In the genomic region with DNA sequence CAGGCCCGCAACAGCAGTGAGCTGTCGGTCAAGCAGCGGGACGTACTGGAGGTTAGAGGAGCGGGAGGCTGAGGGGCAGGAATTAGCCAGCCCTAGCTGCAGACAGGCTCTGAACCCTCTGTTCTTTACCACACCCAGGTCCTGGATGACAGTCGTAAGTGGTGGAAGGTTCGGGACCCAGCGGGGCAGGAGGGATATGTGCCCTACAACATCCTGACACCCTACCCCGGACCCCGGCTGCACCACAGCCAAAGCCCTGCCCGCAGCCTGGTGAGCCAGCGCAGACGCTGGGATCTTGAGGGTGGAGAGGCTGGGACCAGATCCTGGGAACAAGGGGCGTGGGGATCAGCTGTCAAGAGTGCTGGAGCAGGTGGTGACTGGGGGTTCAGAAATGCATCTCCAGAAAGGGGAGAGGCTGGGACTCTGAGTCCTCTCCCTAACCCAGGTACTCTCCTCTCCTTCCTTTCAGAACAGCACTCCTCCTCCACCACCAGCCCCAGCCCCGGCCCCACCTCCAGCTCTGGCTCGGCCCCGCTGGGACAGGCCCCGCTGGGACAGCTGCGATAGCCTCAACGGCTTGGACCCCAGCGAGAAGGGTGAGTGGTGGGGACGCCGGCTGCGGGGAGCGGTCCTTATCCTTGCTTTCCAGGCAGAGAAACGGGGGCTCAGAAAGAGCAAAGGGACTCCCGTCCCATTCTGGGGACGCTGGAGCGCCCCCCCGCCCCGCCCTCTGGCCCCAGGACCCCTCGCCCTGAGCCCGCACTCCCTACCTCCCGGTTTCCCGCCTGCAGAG, we compare ENCODE assay signal across 10 cellular contexts. TPM values are rescaled to one million over a fixed set of nuclear protein-coding genes. Genes with fewer than 3 reads are reported as not detected.
DNase-seq lines count a peak whose midpoint lies in the region; ATAC-seq and TF ChIP-seq lines count a peak whose summit lies in the region.
"Had no signal": no experiment of that assay in that cellular context is flagged by ENCODE, and none has a peak within 500 bp of the region (broad histone marks: within the 10 kb centered on the region; RNA-seq: fewer than 3 reads in every experiment).

No MANE protein-coding gene starts in this region.

- no peak for ATAC-seq in GM18870 (IDR thresholded peaks at IDR 0.05; ENCODE audit: unreplicated experiment)

- no peak overlapping the region for H3K4me3 Mint-ChIP-seq in activated CD4-positive, alpha-beta memory T cell treated with anti-CD3 and anti-CD28 coated beads for 36 hours

- POLR2A ChIA-PET in activated CD4-positive, alpha-beta memory T cell treated with anti-CD3 and anti-CD28 coated beads for 36 hours (lab: Charles Lee): no interaction called here

- H3K9me3 Mint-ChIP-seq in activated CD4-positive, alpha-beta memory T cell treated with anti-CD3 and anti-CD28 coated beads for 36 hours: no peaks in the 10 kb centered on the region

- 27 to 31% methylated on average over 30 to 31 of the region's 35 CpGs for WGBS in GM23248 (ENCODE audit: low coverage in 1 of 2, low lambda C conversion rate in 2 of 2, missing lambda C conversion rate in 2 of 2), 2 experiments

- H3K27ac Mint-ChIP-seq in activated CD4-positive, alpha-beta memory T cell treated with anti-CD3 and anti-CD28 coated beads for 36 hours: no peak overlapping the region

- peaks cover 7% of the 10 kb centered on the region for H3K36me3 Mint-ChIP-seq in activated CD4-positive, alpha-beta memory T cell treated with anti-CD3 and anti-CD28 coated beads for 36 hours

- 0 out of 2 replicates have a peak overlapping the region, but pooled peaks have one; percentile 46 for H2AFZ ChIP-seq in GM23248

- H3K9me3 ChIP-seq in GM23248 (ENCODE audit: low read depth) (no peaks in the 10 kb centered on the region), ascending aorta (no peaks in the 10 kb centered on the region), iPS-18c (ENCODE audit: control insufficient read depth, insufficient read depth, low read length) (peaks cover 2% of the 10 kb centered on the region)

- TF ChIP-seq CTCF in ascending aorta (IDR thresholded peaks at IDR 0.05): no peak

- no peak overlapping the region; the same call in 1 of the 2 replicates for H3K9ac ChIP-seq in GM23248

- no peaks in the 10 kb centered on the region for H3K9me2 ChIP-seq in GM23248 (ENCODE audit: insufficient read depth)

- peak overlapping the region; percentile 89 for H3K4me2 ChIP-seq in GM23248 (ENCODE audit: unreplicated experiment)

- CTCF ChIA-PET in activated CD4-positive, alpha-beta memory T cell treated with anti-CD3 and anti-CD28 coated beads for 36 hours (lab: Charles Lee): interaction anchor here (2.7 kb wide), 1 partner anchor 20 kb away, joined by 8 read pairs; no protein-coding TSS in a partner anchor

- peaks cover 5% of the 10 kb centered on the region; the same call in 1 of the 2 replicates for H3K36me3 ChIP-seq in GM23248 (ENCODE audit: low read depth)
- H3K36me3 ChIP-seq in ascending aorta: peaks cover 6 to 8% of the 10 kb centered on the region in 2 donors

- no peaks in the 10 kb centered on the region for H3K79me2 ChIP-seq in GM23248 (ENCODE audit: insufficient read depth)

- H3K4me3 ChIP-seq in GM23248 (peak overlapping the region; percentile 72), ascending aorta (peak overlapping the region; percentile 56 to 62), iPS-18c (ENCODE audit: insufficient read depth, low read depth, low read length) (peak overlapping the region; percentile 64), skeletal muscle cell (ENCODE audit: low read depth, low read length) (peak overlapping the region; percentile 58)
- H3K4me3 ChIP-seq: lung had no signal

- no peak overlapping the region for H3K27ac ChIP-seq in GM23248
- no peak overlapping the region for H3K27ac ChIP-seq in ascending aorta

- H3K4me1 ChIP-seq in GM23248 (ENCODE audit: insufficient read depth): peaks cover 6% of the 10 kb centered on the region; the same call in 1 of the 2 replicates
- peaks cover 4 to 28% of the 10 kb centered on the region in 2 donors for H3K4me1 ChIP-seq in ascending aorta

- peak; percentile 10 for DNase-seq in GM23248
- no peak for DNase-seq in ascending aorta (ENCODE audit: low spot score in 2 of 2)
- no peak for DNase-seq in skeletal muscle cell (ENCODE audit: low read depth)
- no peak for DNase-seq in stimulated activated CD8-positive, alpha-beta memory T cell treated with anti-CD3 and anti-CD28 coated beads, Interleukin-4, amount 100 ng/mL, for 48 hours
- no peak for DNase-seq in activated CD4-positive, alpha-beta memory T cell treated with anti-CD3 and anti-CD28 coated beads for 36 hours
- DNase-seq in SHP77 (lab: John Stamatoyannopoulos, UW): no peak

- no peaks in the 10 kb centered on the region for H4K20me1 ChIP-seq in GM23248 (ENCODE audit: insufficient read depth)

- H3K27me3 Mint-ChIP-seq in activated CD4-positive, alpha-beta memory T cell treated with anti-CD3 and anti-CD28 coated beads for 36 hours: peaks cover 51% of the 10 kb centered on the region

- H3K4me1 Mint-ChIP-seq in activated CD4-positive, alpha-beta memory T cell treated with anti-CD3 and anti-CD28 coated beads for 36 hours (ENCODE audit: low read depth): peaks cover 30% of the 10 kb centered on the region

- intact Hi-C loops in ascending aorta (cut with DNase I): no loop called here
- intact Hi-C loops in activated CD4-positive, alpha-beta memory T cell treated with anti-CD3 and anti-CD28 coated beads for 36 hours (cut with micrococcal nuclease): no loop called here

- in situ Hi-C loops in GM23248 (cut with MboI): no loop called here

- H3F3A ChIP-seq in GM23248 (ENCODE audit: insufficient read depth): 0 out of 2 replicates have a peak, but pooled peaks cover 7% of the 10 kb centered on the region

- H3K27me3 ChIP-seq in GM23248 (replicated peaks; ENCODE audit: insufficient read depth) (peaks cover 54% of the 10 kb centered on the region), ascending aorta (peaks cover 37% of the 10 kb centered on the region)

RNA-seq across cellular contexts. Expression of a gene that starts 10.4 kb away (rescaled TPM):
- total RNA-seq in GM23248 (2014; rRNA removed; shearing (Covaris generic)): 0.76 and 1.3 TPM in 2 replicates
- 0.56 and 1.1 TPM in 2 replicates for polyA plus RNA-seq in GM23248 (2016; fragmentation: Nextera tagmentation; extraction: Ambion mirVana)
- total RNA-seq in ascending aorta: not detected
- total RNA-seq in activated CD4-positive, alpha-beta memory T cell treated with anti-CD3 and anti-CD28 coated beads for 36 hours: 1 to 10 TPM; 2.2 to 2.7 TPM

RNA-seq across cellular contexts. Expression of a gene that starts 23.2 kb away (rescaled TPM):
- total RNA-seq in GM23248 (2014; rRNA removed; shearing (Covaris generic)): 6.4 and 11.8 TPM in 2 replicates
- polyA plus RNA-seq in GM23248 (2016; fragmentation: Nextera tagmentation; extraction: Ambion mirVana): 7.8 and 9.6 TPM in 2 replicates
- 12.1 TPM for total RNA-seq in ascending aorta
- total RNA-seq in activated CD4-positive, alpha-beta memory T cell treated with anti-CD3 and anti-CD28 coated beads for 36 hours: 10 to 100 TPM; 11.0 to 12.8 TPM

RNA-seq across cellular contexts. Expression of a gene that starts 31.3 kb away (rescaled TPM):
- 66.9 and 82.5 TPM in 2 replicates for total RNA-seq in GM23248 (2014; rRNA removed; shearing (Covaris generic))
- 16.4 and 17.3 TPM in 2 replicates for polyA plus RNA-seq in GM23248 (2016; fragmentation: Nextera tagmentation; extraction: Ambion mirVana)
- 219 TPM for total RNA-seq in ascending aorta
- 10 to 100 TPM; 62.7 to 73.2 TPM for total RNA-seq in activated CD4-positive, alpha-beta memory T cell treated with anti-CD3 and anti-CD28 coated beads for 36 hours

RNA-seq across cellular contexts. Expression of a gene that starts 48.1 kb away (rescaled TPM):
- not detected in 2 replicates for total RNA-seq in GM23248 (2014; rRNA removed; shearing (Covaris generic))
- not detected in 2 replicates for polyA plus RNA-seq in GM23248 (2016; fragmentation: Nextera tagmentation; extraction: Ambion mirVana)
- not detected for total RNA-seq in ascending aorta
- total RNA-seq in activated CD4-positive, alpha-beta memory T cell treated with anti-CD3 and anti-CD28 coated beads for 36 hours: not detected
- total RNA-seq: SK-MEL-5 had no signal
